ENCODE assay signal across 9 cellular contexts in the genomic region with DNA sequence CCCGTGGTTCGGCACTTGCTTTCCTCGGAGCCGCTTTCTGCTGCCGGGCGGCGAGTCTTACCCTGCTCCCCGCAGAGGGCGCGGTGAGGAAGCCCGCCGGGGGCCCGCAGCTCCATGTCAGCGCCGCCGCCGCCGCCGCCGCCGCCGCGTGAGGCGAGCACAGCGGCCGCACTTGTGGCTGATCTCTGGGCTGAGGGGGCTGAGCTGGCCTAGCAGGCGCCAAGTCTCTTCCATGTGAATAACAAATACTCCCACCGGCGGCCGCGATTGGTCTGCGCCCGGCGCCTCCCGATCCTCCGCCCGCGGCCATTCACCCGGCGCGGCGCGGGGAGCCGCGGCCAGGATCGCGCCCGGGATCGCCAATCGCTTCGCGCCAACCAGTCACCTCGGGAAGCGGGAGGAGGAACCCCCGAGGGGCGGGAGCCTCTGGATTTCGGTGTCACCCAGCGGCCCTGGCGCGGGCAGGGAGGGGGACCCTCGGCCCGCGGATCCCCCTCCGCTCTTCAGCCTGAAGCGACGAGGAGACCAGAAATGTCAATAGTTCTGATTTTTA. TPM values are rescaled to one million over a fixed set of nuclear protein-coding genes. Genes with fewer than 3 reads are reported as not detected.
A peak's percentile ranks its signal among the peaks of the same experiment; 100 is the strongest.
DNase-seq lines count a peak whose midpoint lies in the region; ATAC-seq, FAIRE-seq and TF ChIP-seq lines count a peak whose summit lies in the region.
"Had no signal": no experiment of that assay in that cellular context is flagged by ENCODE, and none has a peak within 500 bp of the region (broad histone marks: within the 10 kb centered on the region; RNA-seq: fewer than 3 reads in every experiment).

A gene (minus strand): TSS at position 206 of the 553 bp plus-strand sequence.

- H3K4me3 ChIP-seq in HL-60 (replicated peaks; ENCODE audit: insufficient read depth, low read length) (peak within 1 kb of the TSS; percentile 61), kidney (ENCODE audit: low read length in 2 of 2) (peak within 1 kb of the TSS; percentile 62 to 78), small intestine (ENCODE audit: low read depth in 1 of 2, low read length in 2 of 2) (peak within 1 kb of the TSS; percentile 62 to 63)

- H3K27ac ChIP-seq in HL-60 (replicated peaks) = no peak within 1 kb of the TSS
- H3K27ac ChIP-seq in caudate nucleus (ENCODE audit: low read depth, low read length) = peak within 1 kb of the TSS; percentile 70
- no peak within 1 kb of the TSS for H3K27ac ChIP-seq in kidney (ENCODE audit: low read depth in 2 of 2, low read length in 2 of 2)
- no peak within 1 kb of the TSS for H3K27ac ChIP-seq in small intestine (ENCODE audit: low read depth in 1 of 2, low read length in 1 of 2)

- H3K4me1 Mint-ChIP-seq in T-helper 1 cell treated with Interleukin-12 subunit alpha and Interleukin-12 subunit beta and Interleukin-4 antibody, amounts not matched to agents 30 μg/mL and 1 μg/mL, for 36 hours (ENCODE audit: low read depth) = peaks cover 8% of the 10 kb centered on the region

- no peak for TF ChIP-seq CTCF in HL-60 (IDR thresholded peaks at IDR 0.05; ENCODE audit: insufficient read depth, low read length)
- no peak for TF ChIP-seq CTCF in kidney (IDR thresholded peaks at IDR 0.05; ENCODE audit: borderline replicate concordance, extremely low read depth, insufficient read depth)

- intact Hi-C loops in kidney (cut with DNase I) = no loop called here

- peaks cover 53% of the 10 kb centered on the region for H3K27me3 ChIP-seq in HL-60 (ENCODE audit: insufficient read depth, poor library complexity, severe bottlenecking)
- H3K27me3 ChIP-seq in small intestine (ENCODE audit: control insufficient read depth in 2 of 2, insufficient read depth in 2 of 2, low read length in 2 of 2) = peaks cover 14 to 27% of the 10 kb centered on the region in 2 donors

- DNase-seq in T-helper 1 cell (no peak), HL-60 (ENCODE audit: low read depth in 1 of 2, low spot score in 1 of 2) (no peak), RPMI8226 (peak; percentile 42), caudate nucleus (lab: John Stamatoyannopoulos, UW) (peak in 34 of 61 donors; percentile 12 to 72 (median 52)), kidney (peak; percentile 80), small intestine (no peak)
- DNase-seq: DND-41 had no signal

- H3K36me3 ChIP-seq in kidney (ENCODE audit: control insufficient read depth in 1 of 2, insufficient read depth in 2 of 2, low read length in 2 of 2) (no peaks in the 10 kb centered on the region), small intestine (ENCODE audit: control insufficient read depth in 2 of 2, insufficient read depth in 2 of 2, low read length in 2 of 2) (no peaks in the 10 kb centered on the region)

- peaks cover 5 to 9% of the 10 kb centered on the region in 2 donors for H3K4me1 ChIP-seq in kidney (ENCODE audit: control insufficient read depth in 1 of 2, insufficient read depth in 1 of 2, low read depth in 1 of 2, low read length in 2 of 2)
- peaks cover 0 to 5% of the 10 kb centered on the region in 2 donors for H3K4me1 ChIP-seq in small intestine (ENCODE audit: control insufficient read depth in 2 of 2, insufficient read depth in 1 of 2, low read depth in 1 of 2, low read length in 1 of 2)

- H3K9me3 ChIP-seq in kidney (ENCODE audit: control insufficient read depth in 1 of 2, low read length in 2 of 2) = no peaks in the 10 kb centered on the region
- H3K9me3 ChIP-seq in small intestine (ENCODE audit: control insufficient read depth, low read depth) = no peaks in the 10 kb centered on the region

- no peak for ATAC-seq in GM21576 (IDR thresholded peaks at IDR 0.05; ENCODE audit: unreplicated experiment)

- no peaks in the 10 kb centered on the region for H3K36me3 Mint-ChIP-seq in T-helper 1 cell treated with Interleukin-12 subunit alpha and Interleukin-12 subunit beta and Interleukin-4 antibody, amounts not matched to agents 30 μg/mL and 1 μg/mL, for 36 hours (ENCODE audit: low read depth)

- no peaks in the 10 kb centered on the region for H3K9me3 Mint-ChIP-seq in T-helper 1 cell treated with Interleukin-12 subunit alpha and Interleukin-12 subunit beta and Interleukin-4 antibody, amounts not matched to agents 30 μg/mL and 1 μg/mL, for 36 hours

- H3K9ac ChIP-seq in kidney (ENCODE audit: low read length in 2 of 2) = peak within 1 kb of the TSS in 1 of 2 donors; percentile 0

- peak within 1 kb of the TSS; percentile 82 for H3K4me3 Mint-ChIP-seq in T-helper 1 cell treated with Interleukin-12 subunit alpha and Interleukin-12 subunit beta and Interleukin-4 antibody, amounts not matched to agents 30 μg/mL and 1 μg/mL, for 36 hours

- H3K27me3 Mint-ChIP-seq in T-helper 1 cell treated with Interleukin-12 subunit alpha and Interleukin-12 subunit beta and Interleukin-4 antibody, amounts not matched to agents 30 μg/mL and 1 μg/mL, for 36 hours (ENCODE audit: low read depth) = peaks cover 87% of the 10 kb centered on the region

- no peak within 1 kb of the TSS for H3K27ac Mint-ChIP-seq in T-helper 1 cell treated with Interleukin-12 subunit alpha and Interleukin-12 subunit beta and Interleukin-4 antibody, amounts not matched to agents 30 μg/mL and 1 μg/mL, for 36 hours

- no peak for FAIRE-seq in kidney (lab: Jason Lieb, UNC)
- FAIRE-seq in small intestine (lab: Jason Lieb, UNC) = no peak

- 0 to 1% (median 1%) methylated on average over 50 to 66 of the region's 66 CpGs for WGBS in small intestine, 3 donors

RNA-seq across cellular contexts. Expression of the gene that starts here (rescaled TPM):
- 3.2 TPM for total RNA-seq in kidney
- not detected for polyA plus RNA-seq in kidney (ENCODE audit: insufficient read depth, low read depth, low replicate concordance)
- under 1 TPM in 1 of 3 donors, not detected in 2; 0.07 TPM for polyA plus RNA-seq in small intestine

Comparison
In these comparisons a context has a peak if more than half of its experiments do, and no peak if none do; other contexts are left out.
1. DNase-seq: peak in RPMI8226 (single experiment), caudate nucleus (34 of 61) and kidney (single experiment); none in T-helper 1 cell (0 of 5), HL-60 (0 of 2) and small intestine (single experiment).
2. Peak in every context shown above with its lines, with median percentiles within 50 percentile points of each other: H3K4me3 ChIP-seq.